ENCODE assay signal across 27 cellular contexts in the genomic region with DNA sequence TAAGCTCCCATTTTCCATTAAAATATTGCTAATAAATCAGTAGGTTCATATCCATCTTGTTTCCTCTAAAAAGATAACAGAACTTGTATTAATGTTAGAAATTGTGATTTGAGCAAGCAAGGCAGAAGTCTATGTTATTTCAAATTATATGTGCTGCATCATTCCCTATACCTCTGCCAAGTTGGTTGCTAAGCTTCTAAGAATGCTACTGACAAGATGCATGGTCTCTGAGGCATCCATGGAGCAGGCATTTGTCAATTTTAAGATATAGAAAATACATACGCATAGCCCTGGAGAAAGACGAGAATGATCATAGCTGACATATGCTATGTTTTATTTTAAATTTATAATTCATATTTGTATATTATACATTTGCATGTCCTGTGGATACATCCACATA.
DNase-seq lines count a peak whose midpoint lies in the region; ATAC-seq and TF ChIP-seq lines count a peak whose summit lies in the region.
"Had no signal": no experiment of that assay in that cellular context is flagged by ENCODE, and none has a peak within 500 bp of the region (broad histone marks: within the 10 kb centered on the region; RNA-seq: fewer than 3 reads in every experiment).

No MANE protein-coding gene starts in this region.

- H4K5ac ChIP-seq in IMR-90 (ENCODE audit: low read depth, low read length), result no peak overlapping the region
- no peak overlapping the region for H4K5ac ChIP-seq in H9 (ENCODE audit: insufficient read length, low read depth, low read length)

- H3K4me1 ChIP-seq in IMR-90 (ENCODE audit: control insufficient read depth, insufficient read depth, low read length), result no peaks in the 10 kb centered on the region; the same call in 1 of the 2 replicates
- no peaks in the 10 kb centered on the region for H3K4me1 ChIP-seq in H9 (ENCODE audit: insufficient read depth, low read length)
- H3K4me1 ChIP-seq: esophagus muscularis mucosa, lower lobe of right lung, psoas muscle had no signal

- no TSS peak for BruUV-seq in IMR-90 (replicated peaks; lab: Mats Ljungman, UMichigan)

- no peak overlapping the region for H3K56ac ChIP-seq in IMR-90 (ENCODE audit: extremely low read depth, insufficient read depth, low read length)
- no peak overlapping the region for H3K56ac ChIP-seq in H9 (ENCODE audit: insufficient read length, low read depth, low read length)

- no peak overlapping the region for H4K8ac ChIP-seq in IMR-90 (ENCODE audit: low read depth in 2 of 2, low read length in 2 of 2)
- no peak overlapping the region for H4K8ac ChIP-seq in H9 (replicated peaks; ENCODE audit: insufficient read length, low read depth, low read length)

- dilution Hi-C loops in IMR-90 (cut with HindIII; ENCODE audit: low sequenced_read_pairs, unreplicated experiment), result no loop called here

- ATAC-seq in IMR-90 (ENCODE audit: low read depth) (peak; percentile 73), HG03095 (IDR thresholded peaks at IDR 0.05; ENCODE audit: unreplicated experiment) (no peak), HG03175 (IDR thresholded peaks at IDR 0.05; ENCODE audit: unreplicated experiment) (no peak), GM18861 (IDR thresholded peaks at IDR 0.05; ENCODE audit: unreplicated experiment) (no peak)
- ATAC-seq: activated T-cell treated with anti-CD3 and anti-CD28 coated beads, Interleukin-2, amount 50 U/mL, for 4 hours; effector memory CD8-positive, alpha-beta T cell; lower lobe of right lung; psoas muscle had no signal

- H2AFZ ChIP-seq in IMR-90 (replicated peaks; ENCODE audit: low read length, poor library complexity) (no peak overlapping the region), H9 (ENCODE audit: low read length) (no peak overlapping the region)

- H2BK12ac ChIP-seq in H9 (ENCODE audit: insufficient read length, low read depth, low read length), result no peak overlapping the region

- no peak for TF ChIP-seq POLR2A in IMR-90 (IDR thresholded peaks at IDR 0.05; ENCODE audit: low read depth, low read length)

- DNase-seq in EH (ENCODE audit: low read depth) (peak; percentile 67), IMR-90 (peak; percentile 87), astrocyte of the hippocampus (ENCODE audit: low read depth, low spot score) (peak; percentile 37), foreskin fibroblast (peak; percentile 52 to 84), H9 (no peak)
- DNase-seq: activated naive CD4-positive, alpha-beta T cell treated with Interleukin-2 at 50 U/mL for 16 hours; activated T-cell treated with anti-CD3 and anti-CD28 coated beads, Interleukin-2, amount 50 U/mL, for 4 hours; aorta; COR-L47; effector memory CD8-positive, alpha-beta T cell; hypothalamus; islet precursor cell; KG1; lower lobe of right lung; NCI-H2029; psoas muscle; RPMI8226; small intestine; stimulated activated CD4-positive, alpha-beta T cell treated with anti-CD3 and anti-CD28 coated beads, Interleukin-2, amount 100 ng/mL, for 48 hours; T1000 had no signal

- in situ Hi-C loops in IMR-90 (cut with MboI; ENCODE audit: low sequenced_read_pairs), result no loop called here

- no peak overlapping the region for H3K9ac ChIP-seq in IMR-90 (ENCODE audit: low read depth, low read length)
- no peak overlapping the region for H3K9ac ChIP-seq in H9 (ENCODE audit: extremely low read depth, insufficient read length, low read length)

- H3K4ac ChIP-seq in IMR-90 (ENCODE audit: low read depth, low read length) (no peak overlapping the region), H9 (ENCODE audit: low read depth, low read length) (no peak overlapping the region)

- CTCF ChIA-PET in IMR-90 (lab: Yijun Ruan, JAX), result no interaction called here

- no peak overlapping the region for H3K4me3 Mint-ChIP-seq in H9
- H3K4me3 Mint-ChIP-seq: activated T-cell treated with anti-CD3 and anti-CD28 coated beads, Interleukin-2, amount 50 U/mL, for 4 hours; B cell; effector memory CD8-positive, alpha-beta T cell; stimulated activated naive CD8-positive, alpha-beta T cell treated with anti-CD3 and anti-CD28 coated beads, Interleukin-15, Interleukin-2, amounts not matched to agents 100 ng/mL and 50 ng/mL, for 24 hours; type B pancreatic cell had no signal

- H3K27ac ChIP-seq in IMR-90 (ENCODE audit: insufficient read depth, low read length) (no peak overlapping the region), H9 (ENCODE audit: insufficient read length, low read depth, low read length) (no peak overlapping the region)
- H3K27ac ChIP-seq: esophagus muscularis mucosa, lower lobe of right lung, psoas muscle had no signal

- H3K14ac ChIP-seq in IMR-90 (replicated peaks; ENCODE audit: low read depth, low read length), result no peak overlapping the region
- no peak overlapping the region for H3K14ac ChIP-seq in H9 (ENCODE audit: insufficient read depth, low read length)

- H3K9me3 Mint-ChIP-seq in H9, result no peaks in the 10 kb centered on the region
- H3K9me3 Mint-ChIP-seq: activated T-cell treated with anti-CD3 and anti-CD28 coated beads, Interleukin-2, amount 50 U/mL, for 4 hours; effector memory CD8-positive, alpha-beta T cell; stimulated activated naive CD8-positive, alpha-beta T cell treated with anti-CD3 and anti-CD28 coated beads, Interleukin-15, Interleukin-2, amounts not matched to agents 100 ng/mL and 50 ng/mL, for 24 hours; type B pancreatic cell had no signal

- H2BK20ac ChIP-seq in IMR-90 (ENCODE audit: low read depth, low read length) (no peak overlapping the region), H9 (ENCODE audit: low read depth, low read length, poor library complexity, severe bottlenecking) (no peak overlapping the region)

- H3K79me2 ChIP-seq in H9 (ENCODE audit: insufficient read depth, low read length), result no peaks in the 10 kb centered on the region

- TF ChIP-seq CTCF in IMR-90 (conservative IDR thresholded peaks at IDR 0.05; ENCODE audit: low read depth, low read length), result no peak
- no peak for TF ChIP-seq CTCF in foreskin fibroblast (IDR thresholded peaks at IDR 0.05; ENCODE audit: low read depth, low read length)
- TF ChIP-seq CTCF in H9 (conservative IDR thresholded peaks at IDR 0.05), result no peak

- H3K4me3 ChIP-seq in IMR-90 (ENCODE audit: insufficient read depth, low read depth, low read length) (no peak overlapping the region), foreskin fibroblast (ENCODE audit: low read depth in 1 of 2, low read length in 2 of 2) (no peak overlapping the region)
- H3K4me3 ChIP-seq: esophagus muscularis mucosa, lower lobe of right lung, psoas muscle had no signal

- no peak overlapping the region for H2BK15ac ChIP-seq in IMR-90 (ENCODE audit: low read depth, low read length)
- no peak overlapping the region for H2BK15ac ChIP-seq in H9 (ENCODE audit: low read depth, low read length)

- no peaks in the 10 kb centered on the region for H3K23me2 ChIP-seq in H9 (ENCODE audit: insufficient read length, low read depth, low read length, poor library complexity, severe bottlenecking)

- H4K20me1 ChIP-seq in IMR-90 (ENCODE audit: insufficient read depth, low read length) (no peaks in the 10 kb centered on the region), H9 (ENCODE audit: control insufficient read depth, insufficient read depth, insufficient read length) (no peaks in the 10 kb centered on the region)

- TF ChIP-seq RAD21 in IMR-90 (IDR thresholded peaks at IDR 0.05; ENCODE audit: low read length), result no peak

- peaks cover 9% of the 10 kb centered on the region; the same call in 1 of the 2 replicates for H3K9me1 ChIP-seq in IMR-90 (ENCODE audit: insufficient read depth, low read length)

- H3T11ph ChIP-seq in H9 (ENCODE audit: low read length), result no peak overlapping the region

- WGBS in IMR-90 (ENCODE audit: extremely low coverage in 2 of 2, insufficient read length in 1 of 2), 2 experiments, result no CpG with 5 or more reads among the region's 2 CpGs
- WGBS in H9 (ENCODE audit: extremely low coverage, insufficient read length, low lambda C conversion rate), result no CpG with 5 or more reads among the region's 2 CpGs

- H3K27ac Mint-ChIP-seq in H9, result no peak overlapping the region
- H3K27ac Mint-ChIP-seq: B cell; effector memory CD8-positive, alpha-beta T cell; stimulated activated naive CD8-positive, alpha-beta T cell treated with anti-CD3 and anti-CD28 coated beads, Interleukin-15, Interleukin-2, amounts not matched to agents 100 ng/mL and 50 ng/mL, for 24 hours; type B pancreatic cell had no signal

- peaks cover 0 to 9% (median 2%) of the 10 kb centered on the region in 3 experiments; a peak in 2 of 7 replicates for H3K36me3 Mint-ChIP-seq in H9 (ENCODE audit: insufficient read depth in 1 of 3, low read depth in 3 of 3)

- H2BK5ac ChIP-seq in IMR-90 (ENCODE audit: low read depth, low read length, poor library complexity, severe bottlenecking), result peak overlapping the region; percentile 54
- H2BK5ac ChIP-seq in H9 (ENCODE audit: insufficient read length, low read length), result no peak overlapping the region

- peaks cover 17 to 29% of the 10 kb centered on the region in 2 experiments for H3K4me1 Mint-ChIP-seq in H9
- H3K4me1 Mint-ChIP-seq: B cell had no signal

- H3K9me3 ChIP-seq in IMR-90 (ENCODE audit: control insufficient read depth, insufficient read depth, low read length), result no peaks in the 10 kb centered on the region
- H3K9me3 ChIP-seq in H9 (ENCODE audit: control insufficient read depth, low read depth, low read length), result no peaks in the 10 kb centered on the region
- H3K9me3 ChIP-seq: esophagus muscularis mucosa, lower lobe of right lung, psoas muscle had no signal

- no peaks in the 10 kb centered on the region for H3K27me3 Mint-ChIP-seq in H9 (ENCODE audit: low read depth)
- H3K27me3 Mint-ChIP-seq: B cell; effector memory CD8-positive, alpha-beta T cell; stimulated activated naive CD8-positive, alpha-beta T cell treated with anti-CD3 and anti-CD28 coated beads, Interleukin-15, Interleukin-2, amounts not matched to agents 100 ng/mL and 50 ng/mL, for 24 hours; type B pancreatic cell had no signal

- intact Hi-C loops in IMR-90 (cut with micrococcal nuclease), result no loop called here

- POLR2A ChIA-PET in IMR-90 (lab: Charles Lee; ENCODE audit: unreplicated experiment), result no interaction called here

- no peak overlapping the region for H4K91ac ChIP-seq in IMR-90 (ENCODE audit: insufficient read depth, low read depth, low read length)
- H4K91ac ChIP-seq in H9 (ENCODE audit: insufficient read length, low read depth, low read length), result no peak overlapping the region

- H3K36me3 ChIP-seq in IMR-90 (ENCODE audit: control insufficient read depth, insufficient read depth, low read length), result peaks cover 7% of the 10 kb centered on the region
- H3K36me3 ChIP-seq: lower lobe of right lung had no signal

- no peak overlapping the region for H2AK9ac ChIP-seq in IMR-90 (replicated peaks; ENCODE audit: low read depth, low read length, poor library complexity)

- H2AK5ac ChIP-seq in IMR-90 (ENCODE audit: low read depth, low read length), result no peak overlapping the region
- H2AK5ac ChIP-seq in H9 (ENCODE audit: insufficient read length, low read length), result no peak overlapping the region

- H3K79me1 ChIP-seq in IMR-90 (ENCODE audit: low read depth in 1 of 2, low read length in 2 of 2) (peaks cover 0 to 5% of the 10 kb centered on the region in 2 experiments; a peak in 2 of 4 replicates), H9 (ENCODE audit: insufficient read depth, low read depth, low read length, poor library complexity, severe bottlenecking) (no peaks in the 10 kb centered on the region)

- no peak overlapping the region for H2BK120ac ChIP-seq in IMR-90 (ENCODE audit: low read depth, low read length)
- no peak overlapping the region for H2BK120ac ChIP-seq in H9 (ENCODE audit: low read depth, low read length, poor library complexity, severe bottlenecking)

- no peak overlapping the region for H3K18ac ChIP-seq in IMR-90 (ENCODE audit: low read depth, low read length)
- H3K18ac ChIP-seq in H9 (ENCODE audit: insufficient read length, low read depth, low read length), result no peak overlapping the region

- H3K4me2 ChIP-seq in IMR-90 (ENCODE audit: low read depth, low read length) (no peak overlapping the region), H9 (ENCODE audit: insufficient read depth, insufficient read length, low read length) (no peak overlapping the region)

- H3K23ac ChIP-seq in IMR-90 (ENCODE audit: low read depth, low read length) (no peak overlapping the region), H9 (ENCODE audit: insufficient read length, low read depth, low read length) (no peak overlapping the region)

- H3K27me3 ChIP-seq in IMR-90 (ENCODE audit: control insufficient read depth, insufficient read depth, low read length) (no peaks in the 10 kb centered on the region), H9 (ENCODE audit: insufficient read depth, low read length) (no peaks in the 10 kb centered on the region)
- H3K27me3 ChIP-seq: esophagus muscularis mucosa had no signal
